ENCODE assay signal across 7 cellular contexts in genomic region chr14:51155331-51155730, GRCh38.
"Had no signal": no experiment of that assay in that cellular context is flagged by ENCODE, and none has a peak within 500 bp of the region (broad histone marks: within the 10 kb centered on the region; RNA-seq: fewer than 3 reads in every experiment).

No MANE protein-coding gene starts in this region.

- DNase-seq: H9, HCEC 1CT had no signal

- H3K4me1 Mint-ChIP-seq: GM23338 had no signal

- ATAC-seq: GM23338, HepG2 had no signal

- FAIRE-seq: H1, H54, HepG2 had no signal

- H2AFZ ChIP-seq: GM23338 had no signal

- H3K36me3 Mint-ChIP-seq: IgD-negative memory B cell had no signal

- H3K4me3 Mint-ChIP-seq: GM23338, H9, IgD-negative memory B cell had no signal

- H3K4me2 ChIP-seq: GM23338 had no signal

- H3K9me3 Mint-ChIP-seq: GM23338, IgD-negative memory B cell had no signal

- H3K27ac Mint-ChIP-seq: GM23338, H9, IgD-negative memory B cell had no signal

- H3K4me3 ChIP-seq: GM23338 had no signal
